26 cellular contexts compared by ENCODE assay signal in the genomic region with DNA sequence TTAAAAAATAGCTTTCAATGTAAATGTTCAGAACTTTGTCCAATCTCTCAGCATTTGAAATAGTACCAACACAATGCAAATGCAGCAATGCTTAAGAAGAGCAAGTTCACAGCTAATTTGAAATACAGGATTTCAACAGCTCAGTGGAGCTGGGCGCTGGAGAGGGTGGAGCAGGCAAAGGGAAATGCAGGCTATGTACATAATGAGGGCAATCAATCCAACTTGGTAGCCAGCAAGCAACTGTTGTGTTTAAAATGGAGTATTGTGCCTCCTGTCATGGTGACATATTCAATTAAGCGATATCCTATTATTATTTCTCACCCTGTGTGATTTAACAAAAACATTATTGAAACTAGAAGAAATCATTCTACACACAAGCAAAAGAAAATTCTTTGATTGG.
DNase-seq lines count a peak whose midpoint lies in the region; ATAC-seq and TF ChIP-seq lines count a peak whose summit lies in the region.
"Had no signal": no experiment of that assay in that cellular context is flagged by ENCODE, and none has a peak within 500 bp of the region (broad histone marks: within the 10 kb centered on the region; RNA-seq: fewer than 3 reads in every experiment).

No MANE protein-coding gene starts in this region.

- H3K9me2 ChIP-seq in PC-3 (replicated peaks; ENCODE audit: low read length), result no peaks in the 10 kb centered on the region
- H3K9me2 ChIP-seq in neural cell (ENCODE audit: insufficient read depth, low read length), result no peaks in the 10 kb centered on the region

- intact Hi-C loops in PC-3 (cut with micrococcal nuclease), result loop anchor here (5.0 kb wide), 1 partner anchor 157 kb away; no protein-coding TSS in a partner anchor

- H3K4me1 ChIP-seq in PC-3 (ENCODE audit: insufficient read depth, low read length), result peaks cover 30% of the 10 kb centered on the region
- H3K4me1 ChIP-seq: left ventricle myocardium inferior, tibial nerve had no signal

- H3K79me2 ChIP-seq in PC-3 (ENCODE audit: low read length), result no peaks in the 10 kb centered on the region
- H3K79me2 ChIP-seq in neural cell (replicated peaks; ENCODE audit: insufficient read depth, low read length), result no peaks in the 10 kb centered on the region

- H4K20me1 ChIP-seq in PC-3 (ENCODE audit: low read length) (no peaks in the 10 kb centered on the region), neural cell (ENCODE audit: insufficient read depth) (no peaks in the 10 kb centered on the region)

- H3K27me3 Mint-ChIP-seq in HFFc6 (ENCODE audit: insufficient read depth) (no peaks in the 10 kb centered on the region; the same call in 1 of the 2 replicates), WTC11 (ENCODE audit: low read depth) (no peaks in the 10 kb centered on the region)
- H3K27me3 Mint-ChIP-seq: activated CD4-positive, alpha-beta memory T cell treated with anti-CD3 and anti-CD28 coated beads for 36 hours; CD8-positive, alpha-beta memory T cell; central memory CD8-positive, alpha-beta T cell; IgD-negative memory B cell; stimulated activated naive CD8-positive, alpha-beta T cell treated with anti-CD3 and anti-CD28 coated beads, Interleukin-15, Interleukin-2, amounts not matched to agents 100 ng/mL and 50 ng/mL, for 24 hours had no signal

- H3K36me3 Mint-ChIP-seq in HFFc6 (ENCODE audit: low read depth) (peaks cover 19% of the 10 kb centered on the region), WTC11 (no peaks in the 10 kb centered on the region)
- H3K36me3 Mint-ChIP-seq: activated CD4-positive, alpha-beta memory T cell treated with anti-CD3 and anti-CD28 coated beads for 36 hours; CD8-positive, alpha-beta memory T cell; IgD-negative memory B cell; immature natural killer cell had no signal

- H3K27ac ChIP-seq in PC-3 (ENCODE audit: low read length) (peak overlapping the region; percentile 94), neural cell (ENCODE audit: low read length) (peak overlapping the region; percentile 1)
- H3K27ac ChIP-seq: left ventricle myocardium inferior, tibial nerve had no signal

- 0 out of 2 replicates have a peak, but pooled peaks cover 4% of the 10 kb centered on the region for H3K36me3 ChIP-seq in PC-3 (ENCODE audit: low read depth, low read length)
- H3K36me3 ChIP-seq in neural cell (ENCODE audit: insufficient read depth, low read length), result no peaks in the 10 kb centered on the region
- H3K36me3 ChIP-seq: left ventricle myocardium inferior, MG63, tibial nerve had no signal

- CTCF ChIA-PET in PC-3 (lab: Charles Lee), result no interaction called here
- CTCF ChIA-PET in WTC11 (lab: Charles Lee), result no interaction called here

- no peak for TF ChIP-seq CTCF in HFFc6 (IDR thresholded peaks at IDR 0.05)
- TF ChIP-seq CTCF in PC-3 (conservative IDR thresholded peaks at IDR 0.05; ENCODE audit: low read depth, low read length), result no peak
- TF ChIP-seq CTCF in neural cell (IDR thresholded peaks at IDR 0.05; ENCODE audit: poor library complexity, severe bottlenecking), result no peak
- no peak for TF ChIP-seq CTCF in WTC11 (IDR thresholded peaks at IDR 0.05)

- H3K27ac Mint-ChIP-seq in HFFc6 (peak overlapping the region; percentile 82), WTC11 (no peak overlapping the region)
- H3K27ac Mint-ChIP-seq: activated CD4-positive, alpha-beta memory T cell treated with anti-CD3 and anti-CD28 coated beads for 36 hours; CD8-positive, alpha-beta memory T cell; IgD-negative memory B cell; immature natural killer cell; stimulated activated naive CD8-positive, alpha-beta T cell treated with anti-CD3 and anti-CD28 coated beads, Interleukin-15, Interleukin-2, amounts not matched to agents 100 ng/mL and 50 ng/mL, for 24 hours; T-helper 2 cell treated with Interferon-gamma antibody and Interleukin-4, amounts not matched to agents 5 μg/mL and 100 μg/mL, for 36 hours had no signal

- H3K4me1 Mint-ChIP-seq in HFFc6 (ENCODE audit: low read depth), result peaks cover 68% of the 10 kb centered on the region
- H3K4me1 Mint-ChIP-seq in WTC11, result peaks cover 11% of the 10 kb centered on the region
- H3K4me1 Mint-ChIP-seq: CD8-positive, alpha-beta memory T cell; central memory CD8-positive, alpha-beta T cell; immature natural killer cell had no signal

- peak overlapping the region; percentile 58 for H3K9ac ChIP-seq in PC-3 (ENCODE audit: low read length)
- no peak overlapping the region for H3K9ac ChIP-seq in neural cell (ENCODE audit: low read length)

- no peak overlapping the region for H3K4me3 ChIP-seq in PC-3 (ENCODE audit: low read length)
- H3K4me3 ChIP-seq in neural cell (ENCODE audit: low read length), result no peak overlapping the region
- H3K4me3 ChIP-seq: left ventricle myocardium inferior, MG63, mucosa of descending colon, tibial nerve had no signal

- H3K9me3 Mint-ChIP-seq in HFFc6 (no peaks in the 10 kb centered on the region), WTC11 (no peaks in the 10 kb centered on the region)
- H3K9me3 Mint-ChIP-seq: activated CD4-positive, alpha-beta memory T cell treated with anti-CD3 and anti-CD28 coated beads for 36 hours; IgD-negative memory B cell; stimulated activated naive CD8-positive, alpha-beta T cell treated with anti-CD3 and anti-CD28 coated beads, Interleukin-15, Interleukin-2, amounts not matched to agents 100 ng/mL and 50 ng/mL, for 24 hours; T-helper 2 cell treated with Interferon-gamma antibody and Interleukin-4, amounts not matched to agents 5 μg/mL and 100 μg/mL, for 36 hours had no signal

- ATAC-seq in PC-3 (no peak), WTC11 (no peak; the same call in 1 of the 2 replicates)
- ATAC-seq: mucosa of descending colon had no signal

- H3K27me3 ChIP-seq in PC-3 (ENCODE audit: low read length) (no peaks in the 10 kb centered on the region), neural cell (ENCODE audit: insufficient read depth, low read depth, low read length) (no peaks in the 10 kb centered on the region)
- H3K27me3 ChIP-seq: MG63, tibial nerve had no signal

- H3K9me3 ChIP-seq in PC-3 (ENCODE audit: low read length) (no peaks in the 10 kb centered on the region), neural cell (ENCODE audit: low read length) (no peaks in the 10 kb centered on the region)
- H3K9me3 ChIP-seq: left ventricle myocardium inferior, MG63, tibial nerve had no signal

- TF ChIP-seq RAD21 in neural cell (conservative IDR thresholded peaks at IDR 0.05), result no peak

- H2AFZ ChIP-seq in PC-3 (ENCODE audit: low read length), result no peak overlapping the region
- no peak overlapping the region for H2AFZ ChIP-seq in neural cell (ENCODE audit: low read depth, low read length)

- BruUV-seq in PC-3 (replicated peaks; lab: Mats Ljungman, UMichigan), result no TSS peak

- H3K4me3 Mint-ChIP-seq in HFFc6 (no peak overlapping the region; the same call in 1 of the 2 replicates), WTC11 (no peak overlapping the region)
- H3K4me3 Mint-ChIP-seq: activated CD4-positive, alpha-beta memory T cell treated with anti-CD3 and anti-CD28 coated beads for 36 hours; CD8-positive, alpha-beta memory T cell; central memory CD8-positive, alpha-beta T cell; IgD-negative memory B cell; immature natural killer cell; stimulated activated naive CD8-positive, alpha-beta T cell treated with anti-CD3 and anti-CD28 coated beads, Interleukin-15, Interleukin-2, amounts not matched to agents 100 ng/mL and 50 ng/mL, for 24 hours; T-helper 2 cell treated with Interferon-gamma antibody and Interleukin-4, amounts not matched to agents 5 μg/mL and 100 μg/mL, for 36 hours had no signal

- H3F3A ChIP-seq in PC-3 (ENCODE audit: low read length, unreplicated experiment) (no peaks in the 10 kb centered on the region), neural cell (ENCODE audit: insufficient read depth, low read length, poor library complexity, severe bottlenecking) (peaks cover 1% of the 10 kb centered on the region)

- 0 out of 2 replicates have a peak overlapping the region, but pooled peaks have one; percentile 9 for H3K4me2 ChIP-seq in PC-3 (ENCODE audit: low read length)
- H3K4me2 ChIP-seq in neural cell (ENCODE audit: low read length), result no peak overlapping the region

- POLR2A ChIA-PET in PC-3 (lab: Charles Lee; ENCODE audit: unreplicated experiment), result interaction anchor here (0.5 kb wide), 1 partner anchor 17 kb away, joined by 3 read pairs; no protein-coding TSS in a partner anchor
- POLR2A ChIA-PET in WTC11 (lab: Charles Lee), result no interaction called here

- peak; percentile 17 for DNase-seq in EH (ENCODE audit: low read depth)
- no peak for DNase-seq in HFFc6
- no peak for DNase-seq in PC-3
- DNase-seq in HPDE6-E6E7 (ENCODE audit: extremely low spot score), result no peak
- no peak for DNase-seq in stimulated activated CD4-positive, alpha-beta T cell treated with anti-CD3 and anti-CD28 coated beads, Interleukin-15, amount 100 ng/mL, for 24 hours
- no peak for DNase-seq in WTC11 (ENCODE audit: low spot score)
- DNase-seq: activated CD4-positive, alpha-beta memory T cell treated with anti-CD3 and anti-CD28 coated beads for 36 hours; activated T-cell treated with anti-CD3 and anti-CD28 coated beads for 4 hours; AML-193; CD8-positive, alpha-beta memory T cell; DMS79; foreskin fibroblast; immature natural killer cell; left ventricle myocardium inferior; MG63; mucosa of descending colon; NCI-H187; NCI-H526; small intestine; stimulated activated CD4-positive, alpha-beta T cell treated with anti-CD3 and anti-CD28 coated beads, Interleukin-4, amount 100 ng/mL, for 1 hour had no signal

- TF ChIP-seq EP300 in neural cell (conservative IDR thresholded peaks at IDR 0.05; ENCODE audit: poor library complexity, severe bottlenecking), result no peak

TF ChIP-seq in neural cell, 6 proteins besides CTCF, POLR2A, EP300 and RAD21 (continues in another document):
- TF ChIP-seq SMC3 (conservative IDR thresholded peaks at IDR 0.05; ENCODE audit: poor library complexity), result no peak
- no peak for TF ChIP-seq POLR2AphosphoS5 (IDR thresholded peaks at IDR 0.05)
- no peak for TF ChIP-seq TAF1 (IDR thresholded peaks at IDR 0.05; ENCODE audit: low read depth)
- TF ChIP-seq MXI1 (conservative IDR thresholded peaks at IDR 0.05; ENCODE audit: poor library complexity, severe bottlenecking), result no peak
- no peak for TF ChIP-seq EZH2 (IDR thresholded peaks at IDR 0.05; ENCODE audit: borderline replicate concordance, insufficient read depth, low read length, poor library complexity, severe bottlenecking)

TF ChIP-seq in WTC11, 78 proteins besides CTCF, POLR2A, EP300 and RAD21 (continues in another document):
- no peak for TF ChIP-seq HMGA2 (CRISPR knock-in tag; IDR thresholded peaks at IDR 0.05)
- no peak for TF ChIP-seq ESRRA (CRISPR knock-in tag; IDR thresholded peaks at IDR 0.05; ENCODE audit: borderline replicate concordance)
- TF ChIP-seq GTF2I (CRISPR knock-in tag; conservative IDR thresholded peaks at IDR 0.05), result no peak
- no peak for TF ChIP-seq SMAD3 (CRISPR knock-in tag; IDR thresholded peaks at IDR 0.05; ENCODE audit: borderline replicate concordance)
- TF ChIP-seq FOXJ3 (CRISPR knock-in tag; IDR thresholded peaks at IDR 0.05; ENCODE audit: borderline replicate concordance), result no peak
- no peak for TF ChIP-seq GABPB1 (CRISPR knock-in tag; IDR thresholded peaks at IDR 0.05)
